In the genomic region with DNA sequence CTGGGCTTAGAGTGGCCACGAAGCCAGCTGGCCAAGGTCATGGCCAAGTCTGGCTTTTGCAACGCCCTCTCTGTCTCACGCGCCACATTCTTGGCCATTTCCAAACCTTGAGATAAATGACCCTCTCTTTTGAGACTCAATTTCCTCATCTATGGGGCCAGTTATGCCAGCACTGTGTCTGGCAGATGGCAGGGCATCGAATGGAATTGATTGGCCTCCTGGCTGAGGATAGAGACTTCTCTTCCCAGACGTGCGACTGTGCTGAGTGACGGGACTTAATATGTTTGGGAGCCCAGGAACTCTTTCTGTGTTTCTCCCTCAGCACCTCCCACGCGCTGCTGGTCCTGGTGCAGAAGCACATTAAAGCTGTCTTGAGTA, we compare ENCODE assay signal across 25 cellular contexts. TPM values are rescaled to one million over a fixed set of nuclear protein-coding genes. Genes with fewer than 3 reads are reported as not detected.
"Had no signal": no experiment of that assay in that cellular context is flagged by ENCODE, and none has a peak within 500 bp of the region (broad histone marks: within the 10 kb centered on the region; RNA-seq: fewer than 3 reads in every experiment).

No MANE protein-coding gene starts in this region.

- H3K4me1 ChIP-seq: colonic mucosa, heart right ventricle, parathyroid adenoma, psoas muscle had no signal

- H3K36me3 ChIP-seq: colonic mucosa, heart right ventricle had no signal

- DNase-seq: colonic mucosa; effector CD4-positive, alpha-beta T cell; erythroblast; foreskin melanocyte; heart right ventricle; hypothalamus; kidney glomerular epithelial cell; mammary epithelial cell; mucosa of descending colon; occipital lobe; psoas muscle; stimulated activated naive CD4-positive, alpha-beta T cell treated with Interleukin-2 at 50 U/mL for 16 hours had no signal

- H3K4me3 Mint-ChIP-seq: endodermal cell; naive thymus-derived CD8-positive, alpha-beta T cell; type B pancreatic cell had no signal

- H3K27ac Mint-ChIP-seq: endodermal cell, type B pancreatic cell had no signal

- H3K27ac ChIP-seq: colonic mucosa, heart right ventricle, parathyroid adenoma, psoas muscle had no signal

- H3K36me3 Mint-ChIP-seq: naive thymus-derived CD8-positive, alpha-beta T cell; type B pancreatic cell had no signal

- H3K27me3 ChIP-seq: colonic mucosa had no signal

- H3K79me2 ChIP-seq: parathyroid adenoma had no signal

- H2AFZ ChIP-seq: parathyroid adenoma had no signal

- H3K4me3 ChIP-seq: colonic mucosa, heart right ventricle, mucosa of descending colon, psoas muscle had no signal

- H3K9me3 ChIP-seq: colonic mucosa, heart right ventricle, mucosa of descending colon, psoas muscle had no signal

- H3K27me3 Mint-ChIP-seq: naive thymus-derived CD8-positive, alpha-beta T cell had no signal

- H3K9me3 Mint-ChIP-seq: endodermal cell; naive thymus-derived CD8-positive, alpha-beta T cell; type B pancreatic cell had no signal

- ATAC-seq: heart right ventricle; left lobe of liver; mucosa of descending colon; naive thymus-derived CD8-positive, alpha-beta T cell; psoas muscle; sciatic nerve had no signal

- H3K9ac ChIP-seq: parathyroid adenoma had no signal

RNA-seq across cellular contexts. Expression of a gene that starts 7.6 kb away (rescaled TPM):
- total RNA-seq: cerebellum; dermis microvascular lymphatic vessel endothelial cell; endodermal cell; endothelial cell of umbilical vein; glomerular endothelial cell; heart right ventricle; lower leg skin; mammary epithelial cell; mucosa of descending colon; naive thymus-derived CD8-positive, alpha-beta T cell; psoas muscle; sciatic nerve; skeletal muscle tissue had no signal
- polyA plus RNA-seq: endothelial cell of umbilical vein; heart right ventricle; mammary epithelial cell; naive thymus-derived CD8-positive, alpha-beta T cell; psoas muscle had no signal

RNA-seq across cellular contexts. Expression of a gene that starts 10.9 kb away (rescaled TPM):
- total RNA-seq: cerebellum; colonic mucosa; dermis microvascular lymphatic vessel endothelial cell; endodermal cell; endothelial cell of umbilical vein; glomerular endothelial cell; heart right ventricle; left lobe of liver; lower leg skin; mammary epithelial cell; mucosa of descending colon; naive thymus-derived CD8-positive, alpha-beta T cell; occipital lobe; psoas muscle; sciatic nerve; skeletal muscle tissue had no signal
- polyA plus RNA-seq: endothelial cell of umbilical vein; heart right ventricle; mammary epithelial cell; naive thymus-derived CD8-positive, alpha-beta T cell; psoas muscle; thymus had no signal

RNA-seq across cellular contexts. Expression of a gene that starts 16.3 kb away (rescaled TPM):
- total RNA-seq: cerebellum; colonic mucosa; dermis microvascular lymphatic vessel endothelial cell; endodermal cell; endothelial cell of umbilical vein; glomerular endothelial cell; heart right ventricle; left lobe of liver; lower leg skin; mammary epithelial cell; mucosa of descending colon; naive thymus-derived CD8-positive, alpha-beta T cell; occipital lobe; psoas muscle; sciatic nerve; skeletal muscle tissue had no signal
- polyA plus RNA-seq: endothelial cell of umbilical vein; heart right ventricle; mammary epithelial cell; naive thymus-derived CD8-positive, alpha-beta T cell; psoas muscle had no signal

RNA-seq across cellular contexts. Expression of a gene that starts 38.6 kb away (rescaled TPM):
- total RNA-seq: cerebellum; colonic mucosa; dermis microvascular lymphatic vessel endothelial cell; endodermal cell; endothelial cell of umbilical vein; glomerular endothelial cell; heart right ventricle; left lobe of liver; lower leg skin; mammary epithelial cell; mucosa of descending colon; naive thymus-derived CD8-positive, alpha-beta T cell; occipital lobe; psoas muscle; sciatic nerve; skeletal muscle tissue had no signal
- polyA plus RNA-seq: endothelial cell of umbilical vein; heart right ventricle; mammary epithelial cell; naive thymus-derived CD8-positive, alpha-beta T cell; psoas muscle had no signal
